ENCODE assay signal across 1 cellular context in genomic region chr9:127637322-127637847, GRCh38.
TF ChIP-seq lines count a peak whose summit lies in the region.

No MANE protein-coding gene starts in this region.

TF ChIP-seq in K562, 482 proteins besides CTCF, POLR2A, EP300 and RAD21 (continued from another document):
- TF ChIP-seq JUND (IDR thresholded peaks at IDR 0.05; ENCODE audit: borderline replicate concordance, low read depth, low read length) (peak; percentile 43; the same call in 1 of the 2 replicates), JUND (tag; IDR thresholded peaks at IDR 0.05; ENCODE audit: borderline replicate concordance, low read depth, low read length) (peak; percentile 45; the same call in 1 of the 3 replicates), ETV5 (CRISPR knock-in tag; IDR thresholded peaks at IDR 0.05; ENCODE audit: low read depth) (no peak), ZFX (CRISPR knock-in tag; IDR thresholded peaks at IDR 0.05) (no peak), SMARCA4 (IDR thresholded peaks at IDR 0.05) (peak; percentile 54; the same call in 1 of the 2 replicates), ZNF695 (CRISPR knock-in tag; IDR thresholded peaks at IDR 0.05) (no peak), HDAC6 (IDR thresholded peaks at IDR 0.05; ENCODE audit: low read depth, low read length) (no peak), RBM22 (IDR thresholded peaks at IDR 0.05; ENCODE audit: low read depth, low read length, poor library complexity, severe bottlenecking) (no peak), SAFB (IDR thresholded peaks at IDR 0.05; ENCODE audit: borderline replicate concordance, low read depth, low read length) (no peak), SMARCC2 (IDR thresholded peaks at IDR 0.05; ENCODE audit: low read depth) (no peak), ZNF143 (CRISPR knock-in tag; IDR thresholded peaks at IDR 0.05) (no peak), ZNF232 (CRISPR knock-in tag; IDR thresholded peaks at IDR 0.05) (no peak), CBFA2T3 (IDR thresholded peaks at IDR 0.05) (0 out of 2 replicates have a peak, but pooled peaks have one; percentile 7), NFIC (IDR thresholded peaks at IDR 0.05) (peak; percentile 80), ATF3 (IDR thresholded peaks at IDR 0.05) (peak; percentile 68; the same call in 1 of the 2 replicates), ATF3 (CRISPR knock-in tag; conservative IDR thresholded peaks at IDR 0.05) (no peak), NR2C1 (IDR thresholded peaks at IDR 0.05) (no peak), NR2C1 (tag; IDR thresholded peaks at IDR 0.05) (no peak), MXD1 (CRISPR knock-in tag; IDR thresholded peaks at IDR 0.05; ENCODE audit: borderline replicate concordance, poor library complexity, severe bottlenecking) (no peak), ZNF165 (CRISPR knock-in tag; IDR thresholded peaks at IDR 0.05; ENCODE audit: borderline replicate concordance) (no peak), ZBTB33 (CRISPR knock-in tag; IDR thresholded peaks at IDR 0.05) (no peak), HSF4 (CRISPR knock-in tag; IDR thresholded peaks at IDR 0.05; ENCODE audit: borderline replicate concordance) (no peak), ZNF551 (CRISPR knock-in tag; IDR thresholded peaks at IDR 0.05) (no peak), ZNF12 (CRISPR knock-in tag; IDR thresholded peaks at IDR 0.05) (no peak)
